In the genomic region with DNA sequence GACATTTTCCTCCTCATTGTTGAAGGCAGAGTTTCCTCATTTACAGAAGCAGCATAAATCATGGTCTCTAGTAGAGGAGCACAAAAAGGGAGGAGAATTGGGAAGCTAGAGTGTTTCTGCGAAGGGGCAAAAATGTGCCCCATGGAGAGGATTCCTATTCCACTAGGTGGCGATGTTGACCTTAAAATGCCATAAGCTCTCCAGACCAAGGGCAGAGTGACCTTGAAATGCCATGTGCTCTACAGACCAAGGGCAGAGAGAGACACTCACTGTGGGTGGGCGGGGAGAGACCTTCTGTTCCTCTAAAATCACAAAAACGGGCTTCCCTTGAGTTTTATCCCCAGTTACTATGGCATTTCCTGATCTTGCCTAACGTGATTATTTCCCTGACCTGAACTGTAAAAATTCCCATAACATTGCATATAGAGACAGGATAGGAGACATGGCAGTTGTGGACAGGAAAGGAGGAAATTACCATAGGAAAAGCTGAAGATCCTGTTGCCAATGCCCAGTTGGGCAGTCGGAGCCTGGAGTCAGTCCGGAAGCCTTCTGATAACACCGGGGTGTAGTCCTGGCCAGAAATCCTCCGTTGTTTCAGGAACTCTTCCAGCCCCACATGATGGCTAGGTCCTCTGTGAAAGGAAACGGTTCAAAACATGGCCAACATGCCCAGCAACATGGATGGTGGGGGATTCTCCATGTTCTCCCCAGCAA, we compare ENCODE assay signal across 8 cellular contexts.
DNase-seq lines count a peak whose midpoint lies in the region; ATAC-seq, FAIRE-seq and TF ChIP-seq lines count a peak whose summit lies in the region.

No MANE protein-coding gene starts in this region.

- intact Hi-C loops in K562 (cut with micrococcal nuclease): loop anchor here (2.0 to 5.0 kb wide), 2 partner anchors 403 to 554 kb away; no protein-coding TSS in a partner anchor

- POLR2A ChIA-PET in K562 (lab: Yijun Ruan, JAX): no interaction called here

- TF ChIP-seq EP300 in K562 (IDR thresholded peaks at IDR 0.05; ENCODE audit: low read length): no peak

- no peak overlapping the region for H3K9ac ChIP-seq in K562 (ENCODE audit: insufficient read depth in 1 of 2, low read depth in 2 of 2, low read length in 2 of 2)

- no peak overlapping the region for H3K27ac Mint-ChIP-seq in GM23338

- TF ChIP-seq CTCF in GM23338 (conservative IDR thresholded peaks at IDR 0.05; ENCODE audit: low read depth in 2 of 2): peak; percentile 49 to 76
- peak; percentile 24 to 48 (median 43); a peak in 4 of 6 replicates for TF ChIP-seq CTCF in K562 (IDR thresholded peaks at IDR 0.05 in 2 of 3, conservative IDR thresholded peaks at IDR 0.05 in 1 of 3; ENCODE audit: insufficient read depth in 2 of 3, low read depth in 1 of 3, low read length in 3 of 3)

- no peaks in the 10 kb centered on the region for H3K9me1 ChIP-seq in K562 (ENCODE audit: control insufficient read depth, insufficient read depth, low read length)

- in situ Hi-C loops in K562 (cut with MboI): no loop called here

- H3K9me2 ChIP-seq in GM23338 (ENCODE audit: insufficient read depth): no peaks in the 10 kb centered on the region

- CTCF ChIA-PET in K562 (lab: Yijun Ruan, JAX; ENCODE audit: low intra/inter-chr PET ratio): no interaction called here

- peaks cover 29% of the 10 kb centered on the region for H3K9me3 Mint-ChIP-seq in GM23338

- no TSS peak for BruUV-seq in K562 (replicated peaks; lab: Mats Ljungman, UMichigan)

- no peaks in the 10 kb centered on the region for H3K27me3 ChIP-seq in GM23338 (ENCODE audit: insufficient read depth)
- H3K27me3 ChIP-seq in K562 (ENCODE audit: control insufficient read depth in 2 of 2, insufficient read depth in 2 of 2, low read length in 2 of 2): no peaks in the 10 kb centered on the region

- H3K27me3 Mint-ChIP-seq in GM23338 (ENCODE audit: insufficient read depth, low read depth, poor library complexity): no peaks in the 10 kb centered on the region

- DNase-seq in SIG-M5 treated with dmso at 0.1 percent for 504 hours (lab: John Stamatoyannopoulos, UW; ENCODE audit: unreplicated experiment): peak; percentile 10
- no peak for DNase-seq in SIG-M5 (lab: John Stamatoyannopoulos, UW)
- DNase-seq in GM23338 (ENCODE audit: low spot score): peak; percentile 77
- DNase-seq in NCI-H1694 (lab: John Stamatoyannopoulos, UW): peak; percentile 21
- DNase-seq in K562 (ENCODE audit: extremely low read depth in 1 of 4, low spot score in 3 of 4): peak in 3 of 4 experiments; percentile 2 to 48 (median 2)
- peak; percentile 1 for DNase-seq in midbrain (lab: John Stamatoyannopoulos, UW)
- no peak for DNase-seq in kidney glomerular epithelial cell (lab: John Stamatoyannopoulos, UW)
- DNase-seq in effector CD8-positive, alpha-beta T cell (lab: John Stamatoyannopoulos, UW): no peak

- no peak overlapping the region for H3K4me2 ChIP-seq in GM23338
- H3K4me2 ChIP-seq in K562 (ENCODE audit: insufficient read depth, low read length): no peak overlapping the region

- H3K4me1 ChIP-seq in GM23338 (ENCODE audit: insufficient read depth) (no peaks in the 10 kb centered on the region), K562 (replicated peaks in 1 of 2; ENCODE audit: control insufficient read depth in 2 of 2, insufficient read depth in 2 of 2, low read length in 2 of 2) (no peaks in the 10 kb centered on the region)

- H3K36me3 ChIP-seq in GM23338 (ENCODE audit: insufficient read depth) (0 out of 2 replicates have a peak, but pooled peaks cover 11% of the 10 kb centered on the region), K562 (ENCODE audit: control insufficient read depth, insufficient read depth, low read length) (no peaks in the 10 kb centered on the region)

- H3K79me2 ChIP-seq in GM23338 (replicated peaks; ENCODE audit: insufficient read depth) (no peaks in the 10 kb centered on the region), K562 (ENCODE audit: control insufficient read depth, insufficient read depth, low read length) (no peaks in the 10 kb centered on the region)

- 4% methylated on average over 7 of the region's 10 CpGs for WGBS in K562 (ENCODE audit: insufficient coverage, low coverage, missing lambda C conversion rate)

- H3K9me3 ChIP-seq in K562 (replicated peaks; ENCODE audit: control insufficient read depth, insufficient read depth, low read depth, low read length): no peaks in the 10 kb centered on the region

- H3K36me3 Mint-ChIP-seq in GM23338 (ENCODE audit: low read depth): peaks cover 7% of the 10 kb centered on the region; the same call in 2 of the 3 replicates

- H3K4me1 Mint-ChIP-seq in GM23338: no peaks in the 10 kb centered on the region

- peak in 1 of 2 experiments; percentile 52; a peak in 2 of 4 replicates for TF ChIP-seq RAD21 in K562 (CRISPR knock-in tag; conservative IDR thresholded peaks at IDR 0.05 in 1 of 2, IDR thresholded peaks at IDR 0.05 in 1 of 2)

- H4K20me1 ChIP-seq in GM23338 (replicated peaks; ENCODE audit: insufficient read depth) (no peaks in the 10 kb centered on the region), K562 (replicated peaks; ENCODE audit: control insufficient read depth, insufficient read depth, low read length) (no peaks in the 10 kb centered on the region)

- TF ChIP-seq POLR2A in K562 (conservative IDR thresholded peaks at IDR 0.05): no peak

- no peak overlapping the region for H3K27ac ChIP-seq in GM23338 (ENCODE audit: low read depth)
- H3K27ac ChIP-seq in K562 (ENCODE audit: extremely low read depth, low read depth, low read length): no peak overlapping the region

- H2AFZ ChIP-seq in GM23338: no peak overlapping the region
- H2AFZ ChIP-seq in K562 (ENCODE audit: low read depth, low read length): no peak overlapping the region

- ATAC-seq in GM23338 (no peak; the same call in 1 of the 3 replicates), K562 (no peak; the same call in 2 of the 3 replicates)

- H3K4me3 ChIP-seq in GM23338: no peak overlapping the region
- no peak overlapping the region for H3K4me3 ChIP-seq in K562

- no peak overlapping the region for H3K4me3 Mint-ChIP-seq in GM23338

- H3F3A ChIP-seq in GM23338 (replicated peaks; ENCODE audit: low read depth): no peaks in the 10 kb centered on the region

- FAIRE-seq in K562 (lab: Jason Lieb, UNC): no peak

TF ChIP-seq in GM23338, 12 proteins besides CTCF, POLR2A, EP300 and RAD21 (continues in another document):
- TF ChIP-seq NANOG (IDR thresholded peaks at IDR 0.05; ENCODE audit: borderline replicate concordance) (no peak), EZH2phosphoT487 (IDR thresholded peaks at IDR 0.05; ENCODE audit: unreplicated experiment) (no peak), ZNF114 (CRISPR knock-in tag; IDR thresholded peaks at IDR 0.05) (no peak), STAT1 (IDR thresholded peaks at IDR 0.05; ENCODE audit: unreplicated experiment) (no peak)
- TF ChIP-seq, protein P1, sequence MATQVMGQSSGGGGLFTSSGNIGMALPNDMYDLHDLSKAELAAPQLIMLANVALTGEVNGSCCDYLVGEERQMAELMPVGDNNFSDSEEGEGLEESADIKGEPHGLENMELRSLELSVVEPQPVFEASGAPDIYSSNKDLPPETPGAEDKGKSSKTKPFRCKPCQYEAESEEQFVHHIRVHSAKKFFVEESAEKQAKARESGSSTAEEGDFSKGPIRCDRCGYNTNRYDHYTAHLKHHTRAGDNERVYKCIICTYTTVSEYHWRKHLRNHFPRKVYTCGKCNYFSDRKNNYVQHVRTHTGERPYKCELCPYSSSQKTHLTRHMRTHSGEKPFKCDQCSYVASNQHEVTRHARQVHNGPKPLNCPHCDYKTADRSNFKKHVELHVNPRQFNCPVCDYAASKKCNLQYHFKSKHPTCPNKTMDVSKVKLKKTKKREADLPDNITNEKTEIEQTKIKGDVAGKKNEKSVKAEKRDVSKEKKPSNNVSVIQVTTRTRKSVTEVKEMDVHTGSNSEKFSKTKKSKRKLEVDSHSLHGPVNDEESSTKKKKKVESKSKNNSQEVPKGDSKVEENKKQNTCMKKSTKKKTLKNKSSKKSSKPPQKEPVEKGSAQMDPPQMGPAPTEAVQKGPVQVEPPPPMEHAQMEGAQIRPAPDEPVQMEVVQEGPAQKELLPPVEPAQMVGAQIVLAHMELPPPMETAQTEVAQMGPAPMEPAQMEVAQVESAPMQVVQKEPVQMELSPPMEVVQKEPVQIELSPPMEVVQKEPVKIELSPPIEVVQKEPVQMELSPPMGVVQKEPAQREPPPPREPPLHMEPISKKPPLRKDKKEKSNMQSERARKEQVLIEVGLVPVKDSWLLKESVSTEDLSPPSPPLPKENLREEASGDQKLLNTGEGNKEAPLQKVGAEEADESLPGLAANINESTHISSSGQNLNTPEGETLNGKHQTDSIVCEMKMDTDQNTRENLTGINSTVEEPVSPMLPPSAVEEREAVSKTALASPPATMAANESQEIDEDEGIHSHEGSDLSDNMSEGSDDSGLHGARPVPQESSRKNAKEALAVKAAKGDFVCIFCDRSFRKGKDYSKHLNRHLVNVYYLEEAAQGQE (IDR thresholded peaks at IDR 0.05; ENCODE audit: unreplicated experiment): no peak

TF ChIP-seq in K562, 482 proteins besides CTCF, POLR2A, EP300 and RAD21:
- TF ChIP-seq MXD1 (CRISPR knock-in tag; IDR thresholded peaks at IDR 0.05; ENCODE audit: borderline replicate concordance, poor library complexity, severe bottlenecking): no peak
- peak; percentile 98 for TF ChIP-seq ESRRA (IDR thresholded peaks at IDR 0.05; ENCODE audit: borderline replicate concordance, low read depth)
- TF ChIP-seq SMC3 (conservative IDR thresholded peaks at IDR 0.05; ENCODE audit: insufficient read depth, low read depth, low read length): 0 out of 2 replicates have a peak, but pooled peaks have one; percentile 6
- 0 out of 2 replicates have a peak, but pooled peaks have one; percentile 55 for TF ChIP-seq MYC (IDR thresholded peaks at IDR 0.05; ENCODE audit: low read depth, low read length)
- no peak for TF ChIP-seq MYC (CRISPR knock-in tag; IDR thresholded peaks at IDR 0.05; ENCODE audit: borderline replicate concordance, low read depth)

Comparison
In these comparisons a context has a peak if more than half of its experiments do, and no peak if none do; other contexts are left out.
1. DNase-seq: peak in SIG-M5 treated with dmso at 0.1 percent for 504 hours (single experiment), GM23338 (single experiment), NCI-H1694 (single experiment), K562 (3 of 4) and midbrain (single experiment); none in SIG-M5 (single experiment), kidney glomerular epithelial cell (single experiment) and effector CD8-positive, alpha-beta T cell (single experiment).